ENCODE assay signal across 1 cellular context in the genomic region with DNA sequence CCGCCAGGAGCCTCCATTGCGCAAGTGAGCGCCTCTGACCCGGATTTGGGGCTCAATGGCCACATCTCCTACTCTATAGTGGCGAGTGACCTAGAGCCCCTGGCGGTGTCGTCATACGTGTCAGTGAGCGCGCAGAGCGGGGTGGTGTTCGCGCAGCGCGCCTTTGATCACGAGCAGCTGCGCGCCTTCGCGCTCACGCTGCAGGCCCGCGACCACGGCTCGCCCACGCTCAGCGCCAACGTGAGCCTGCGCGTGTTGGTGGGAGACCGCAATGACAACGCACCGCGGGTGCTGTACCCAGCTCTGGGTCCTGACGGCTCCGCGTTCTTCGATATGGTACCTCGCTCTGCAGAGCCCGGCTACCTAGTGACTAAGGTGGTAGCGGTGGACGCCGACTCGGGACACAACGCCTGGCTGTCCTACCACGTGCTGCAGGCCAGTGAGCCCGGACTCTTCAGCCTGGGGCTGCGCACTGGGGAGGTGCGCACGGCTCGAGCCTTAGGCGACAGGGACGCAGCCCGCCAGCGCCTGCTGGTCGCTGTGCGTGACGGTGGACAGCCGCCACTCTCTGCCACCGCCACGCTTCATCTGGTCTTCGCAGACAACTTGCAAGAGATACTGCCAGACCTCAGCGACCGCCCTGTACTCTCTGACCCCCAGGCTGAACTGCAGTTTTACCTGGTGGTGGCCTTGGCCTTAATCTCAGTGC.
TF ChIP-seq lines count a peak whose summit lies in the region.

No MANE protein-coding gene starts in this region.

TF ChIP-seq in K562, 482 proteins besides CTCF, POLR2A, EP300 and RAD21:
- no peak for TF ChIP-seq ZBTB9 (CRISPR knock-in tag; IDR thresholded peaks at IDR 0.05)
- no peak for TF ChIP-seq KDM2B (CRISPR knock-in tag; IDR thresholded peaks at IDR 0.05)
- TF ChIP-seq, protein P1, sequence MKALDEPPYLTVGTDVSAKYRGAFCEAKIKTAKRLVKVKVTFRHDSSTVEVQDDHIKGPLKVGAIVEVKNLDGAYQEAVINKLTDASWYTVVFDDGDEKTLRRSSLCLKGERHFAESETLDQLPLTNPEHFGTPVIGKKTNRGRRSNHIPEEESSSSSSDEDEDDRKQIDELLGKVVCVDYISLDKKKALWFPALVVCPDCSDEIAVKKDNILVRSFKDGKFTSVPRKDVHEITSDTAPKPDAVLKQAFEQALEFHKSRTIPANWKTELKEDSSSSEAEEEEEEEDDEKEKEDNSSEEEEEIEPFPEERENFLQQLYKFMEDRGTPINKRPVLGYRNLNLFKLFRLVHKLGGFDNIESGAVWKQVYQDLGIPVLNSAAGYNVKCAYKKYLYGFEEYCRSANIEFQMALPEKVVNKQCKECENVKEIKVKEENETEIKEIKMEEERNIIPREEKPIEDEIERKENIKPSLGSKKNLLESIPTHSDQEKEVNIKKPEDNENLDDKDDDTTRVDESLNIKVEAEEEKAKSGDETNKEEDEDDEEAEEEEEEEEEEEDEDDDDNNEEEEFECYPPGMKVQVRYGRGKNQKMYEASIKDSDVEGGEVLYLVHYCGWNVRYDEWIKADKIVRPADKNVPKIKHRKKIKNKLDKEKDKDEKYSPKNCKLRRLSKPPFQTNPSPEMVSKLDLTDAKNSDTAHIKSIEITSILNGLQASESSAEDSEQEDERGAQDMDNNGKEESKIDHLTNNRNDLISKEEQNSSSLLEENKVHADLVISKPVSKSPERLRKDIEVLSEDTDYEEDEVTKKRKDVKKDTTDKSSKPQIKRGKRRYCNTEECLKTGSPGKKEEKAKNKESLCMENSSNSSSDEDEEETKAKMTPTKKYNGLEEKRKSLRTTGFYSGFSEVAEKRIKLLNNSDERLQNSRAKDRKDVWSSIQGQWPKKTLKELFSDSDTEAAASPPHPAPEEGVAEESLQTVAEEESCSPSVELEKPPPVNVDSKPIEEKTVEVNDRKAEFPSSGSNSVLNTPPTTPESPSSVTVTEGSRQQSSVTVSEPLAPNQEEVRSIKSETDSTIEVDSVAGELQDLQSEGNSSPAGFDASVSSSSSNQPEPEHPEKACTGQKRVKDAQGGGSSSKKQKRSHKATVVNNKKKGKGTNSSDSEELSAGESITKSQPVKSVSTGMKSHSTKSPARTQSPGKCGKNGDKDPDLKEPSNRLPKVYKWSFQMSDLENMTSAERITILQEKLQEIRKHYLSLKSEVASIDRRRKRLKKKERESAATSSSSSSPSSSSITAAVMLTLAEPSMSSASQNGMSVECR (CRISPR knock-in tag; IDR thresholded peaks at IDR 0.05): no peak
- TF ChIP-seq, protein P2, sequence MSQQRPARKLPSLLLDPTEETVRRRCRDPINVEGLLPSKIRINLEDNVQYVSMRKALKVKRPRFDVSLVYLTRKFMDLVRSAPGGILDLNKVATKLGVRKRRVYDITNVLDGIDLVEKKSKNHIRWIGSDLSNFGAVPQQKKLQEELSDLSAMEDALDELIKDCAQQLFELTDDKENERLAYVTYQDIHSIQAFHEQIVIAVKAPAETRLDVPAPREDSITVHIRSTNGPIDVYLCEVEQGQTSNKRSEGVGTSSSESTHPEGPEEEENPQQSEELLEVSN (IDR thresholded peaks at IDR 0.05; ENCODE audit: borderline replicate concordance in 1 of 2, extremely low read depth in 1 of 2, insufficient read depth in 1 of 2, insufficient read length in 1 of 2, low read depth in 1 of 2, low read length in 1 of 2, poor library complexity in 1 of 2, severe bottlenecking in 1 of 2): peak in 1 of 2 experiments; percentile 3
- TF ChIP-seq ZBTB33 (CRISPR knock-in tag; IDR thresholded peaks at IDR 0.05): peak; percentile 41; the same call in 1 of the 2 replicates
